In the genomic region with DNA sequence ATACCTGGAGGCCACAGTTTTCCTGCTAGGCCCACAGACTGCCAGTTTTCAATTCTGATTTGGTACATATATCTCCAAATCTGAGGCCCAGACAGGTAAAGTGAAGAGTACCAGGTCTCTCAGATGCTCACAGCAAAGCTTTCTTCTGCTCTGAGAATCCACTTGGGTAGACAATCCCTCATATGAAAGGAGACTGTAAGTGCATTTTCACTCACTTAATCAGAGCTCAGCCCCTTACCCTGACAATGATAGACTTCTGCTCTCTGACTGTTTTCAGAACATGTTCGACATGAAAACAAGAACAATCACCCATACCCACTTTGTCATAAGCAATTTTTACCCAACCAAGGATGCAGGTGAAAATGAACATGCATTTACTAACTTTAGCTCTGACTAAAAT, we compare ENCODE assay signal across 17 cellular contexts. TPM values are rescaled to one million over a fixed set of nuclear protein-coding genes. Genes with fewer than 3 reads are reported as not detected.
A peak's percentile ranks its signal among the peaks of the same experiment; 100 is the strongest.
DNase-seq lines count a peak whose midpoint lies in the region; ATAC-seq and TF ChIP-seq lines count a peak whose summit lies in the region.
"Had no signal": no experiment of that assay in that cellular context is flagged by ENCODE, and none has a peak within 500 bp of the region (broad histone marks: within the 10 kb centered on the region; RNA-seq: fewer than 3 reads in every experiment).

No MANE protein-coding gene starts in this region.

- no peaks in the 10 kb centered on the region for H3K27me3 ChIP-seq in BLaER1 treated with 17β-estradiol and CSF1 and Interleukin-3, amounts not matched to agents 10 nM and 100 nM
- no peaks in the 10 kb centered on the region for H3K27me3 ChIP-seq in CD4-positive, alpha-beta memory T cell (ENCODE audit: insufficient read depth, low read length)
- no peaks in the 10 kb centered on the region for H3K27me3 ChIP-seq in mucosa of rectum (ENCODE audit: control insufficient read depth in 2 of 2, insufficient read depth in 2 of 2, low read length in 2 of 2)
- no peaks in the 10 kb centered on the region for H3K27me3 ChIP-seq in brain microvascular endothelial cell (replicated peaks)
- H3K27me3 ChIP-seq in ascending aorta = no peaks in the 10 kb centered on the region

- H3K4me3 Mint-ChIP-seq in CD4-positive, alpha-beta memory T cell = peak overlapping the region; percentile 8 to 95 (median 91)
- peak overlapping the region; percentile 52 for H3K4me3 Mint-ChIP-seq in activated CD8-positive, alpha-beta T cell treated with anti-CD3 and anti-CD28 coated beads for 36 hours
- H3K4me3 Mint-ChIP-seq: CD14-positive monocyte, neural progenitor cell had no signal

- no peaks in the 10 kb centered on the region for H3K27me3 Mint-ChIP-seq in CD4-positive, alpha-beta memory T cell
- no peaks in the 10 kb centered on the region for H3K27me3 Mint-ChIP-seq in activated CD8-positive, alpha-beta T cell treated with anti-CD3 and anti-CD28 coated beads for 36 hours

- H3K36me3 ChIP-seq in BLaER1 treated with 17β-estradiol and CSF1 and Interleukin-3, amounts not matched to agents 10 nM and 100 nM = no peaks in the 10 kb centered on the region
- H3K36me3 ChIP-seq in CD4-positive, alpha-beta memory T cell (ENCODE audit: insufficient read depth, low read length) = no peaks in the 10 kb centered on the region
- H3K36me3 ChIP-seq in mucosa of rectum (ENCODE audit: control insufficient read depth in 2 of 2, insufficient read depth in 2 of 2, low read length in 2 of 2) (no peaks in the 10 kb centered on the region), brain microvascular endothelial cell (replicated peaks) (no peaks in the 10 kb centered on the region), ascending aorta (no peaks in the 10 kb centered on the region)
- H3K36me3 ChIP-seq: neural progenitor cell, SJSA1 had no signal

- intact Hi-C loops in CD4-positive, alpha-beta memory T cell (cut with micrococcal nuclease) = loop anchor here (10.0 kb wide), 1 partner anchor 706 kb away; a partner anchor contains a TSS
- intact Hi-C loops in activated CD8-positive, alpha-beta T cell treated with anti-CD3 and anti-CD28 coated beads for 36 hours (cut with micrococcal nuclease) = no loop called here
- intact Hi-C loops in ascending aorta (cut with DNase I) = no loop called here

- no peaks in the 10 kb centered on the region for H4K20me1 ChIP-seq in BLaER1 treated with 17β-estradiol and CSF1 and Interleukin-3, amounts not matched to agents 10 nM and 100 nM

- no peaks in the 10 kb centered on the region for H3K9me3 Mint-ChIP-seq in CD4-positive, alpha-beta memory T cell
- H3K9me3 Mint-ChIP-seq in activated CD8-positive, alpha-beta T cell treated with anti-CD3 and anti-CD28 coated beads for 36 hours = no peaks in the 10 kb centered on the region
- H3K9me3 Mint-ChIP-seq: CD14-positive monocyte, neural progenitor cell had no signal

- H3K9ac ChIP-seq in BLaER1 treated with 17β-estradiol and CSF1 and Interleukin-3, amounts not matched to agents 10 nM and 100 nM = peak overlapping the region in 2 of 11 experiments; percentile 11 to 72; a peak in 2 of 22 replicates
- peak overlapping the region in 1 of 2 donors; percentile 46 for H3K9ac ChIP-seq in mucosa of rectum (ENCODE audit: low read depth in 1 of 2, low read length in 2 of 2)
- H3K9ac ChIP-seq: neural progenitor cell had no signal

- peaks cover 14 to 19% of the 10 kb centered on the region in 2 donors for H3K36me3 Mint-ChIP-seq in CD4-positive, alpha-beta memory T cell
- peaks cover 13% of the 10 kb centered on the region for H3K36me3 Mint-ChIP-seq in activated CD8-positive, alpha-beta T cell treated with anti-CD3 and anti-CD28 coated beads for 36 hours (ENCODE audit: low read depth)
- H3K36me3 Mint-ChIP-seq: neural progenitor cell had no signal

- POLR2A ChIA-PET in CD4-positive, alpha-beta memory T cell (lab: Charles Lee; ENCODE audit: partially characterized antibody) = interaction anchor here (1.2 to 15.1 kb wide), 10 partner anchors 8 to 1016 kb away, joined by 4 to 453 read pairs (median 18); a partner anchor contains a TSS
- POLR2A ChIA-PET in activated CD8-positive, alpha-beta T cell treated with anti-CD3 and anti-CD28 coated beads for 36 hours (lab: Charles Lee) = interaction anchor here (0.6 to 4.4 kb wide), 7 partner anchors 8 to 45 kb away, joined by 3 to 22 read pairs (median 3); a partner anchor contains a TSS

- H3K4me2 ChIP-seq in BLaER1 treated with 17β-estradiol and CSF1 and Interleukin-3, amounts not matched to agents 10 nM and 100 nM = peak overlapping the region; percentile 81 to 98 (median 91)
- H3K4me2 ChIP-seq: neural progenitor cell had no signal

- in situ Hi-C loops in brain microvascular endothelial cell (cut with HindIII; ENCODE audit: low pct_ligation_motif_present, low sequenced_read_pairs) (no loop called here), ACHN (cut with HindIII; ENCODE audit: low pct_ligation_motif_present, low pct_unique_long_range_greater_than_20kb, low sequenced_read_pairs) (no loop called here)

- H3K27ac Mint-ChIP-seq in CD4-positive, alpha-beta memory T cell = peak overlapping the region; percentile 87 to 99 (median 98)
- peak overlapping the region; percentile 100 for H3K27ac Mint-ChIP-seq in activated CD8-positive, alpha-beta T cell treated with anti-CD3 and anti-CD28 coated beads for 36 hours
- H3K27ac Mint-ChIP-seq: neural progenitor cell had no signal

- H3K4me1 ChIP-seq in BLaER1 treated with 17β-estradiol and CSF1 and Interleukin-3, amounts not matched to agents 10 nM and 100 nM = peaks cover 79 to 100% (median 98%) of the 10 kb centered on the region in 10 experiments
- H3K4me1 ChIP-seq in CD4-positive, alpha-beta memory T cell (ENCODE audit: insufficient read depth, low read length) = peaks cover 92% of the 10 kb centered on the region
- peaks cover 37 to 61% of the 10 kb centered on the region in 2 donors for H3K4me1 ChIP-seq in mucosa of rectum (ENCODE audit: control insufficient read depth in 2 of 2, insufficient read depth in 2 of 2, low read length in 2 of 2)
- no peaks in the 10 kb centered on the region for H3K4me1 ChIP-seq in ascending aorta
- H3K4me1 ChIP-seq: neural progenitor cell, SJSA1 had no signal

- no peaks in the 10 kb centered on the region for H3K9me3 ChIP-seq in BLaER1 treated with 17β-estradiol and CSF1 and Interleukin-3, amounts not matched to agents 10 nM and 100 nM (replicated peaks in 1 of 11)
- H3K9me3 ChIP-seq in CD4-positive, alpha-beta memory T cell (ENCODE audit: control insufficient read depth in 1 of 2, low read length in 2 of 2) = no peaks in the 10 kb centered on the region
- no peaks in the 10 kb centered on the region for H3K9me3 ChIP-seq in mucosa of rectum (ENCODE audit: control insufficient read depth in 2 of 2, low read length in 2 of 2)
- no peaks in the 10 kb centered on the region for H3K9me3 ChIP-seq in ascending aorta
- H3K9me3 ChIP-seq: SJSA1 had no signal

- peak overlapping the region in 3 of 11 experiments; percentile 75 to 81 (median 76); a peak in 4 of 22 replicates for H3K27ac ChIP-seq in BLaER1 treated with 17β-estradiol and CSF1 and Interleukin-3, amounts not matched to agents 10 nM and 100 nM
- peak overlapping the region; percentile 83 for H3K27ac ChIP-seq in CD4-positive, alpha-beta memory T cell (ENCODE audit: low read depth, low read length)
- peak overlapping the region; percentile 82 to 87 for H3K27ac ChIP-seq in mucosa of rectum (ENCODE audit: low read depth in 2 of 2, low read length in 2 of 2)
- H3K27ac ChIP-seq in brain microvascular endothelial cell = no peak overlapping the region
- H3K27ac ChIP-seq in ascending aorta = no peak overlapping the region
- H3K27ac ChIP-seq: HL-60, neural progenitor cell, SJSA1 had no signal

- H3K4me1 Mint-ChIP-seq in CD4-positive, alpha-beta memory T cell = peaks cover 48 to 96% (median 71%) of the 10 kb centered on the region in 4 donors
- peaks cover 78% of the 10 kb centered on the region for H3K4me1 Mint-ChIP-seq in activated CD8-positive, alpha-beta T cell treated with anti-CD3 and anti-CD28 coated beads for 36 hours (ENCODE audit: low read depth)

- ATAC-seq in activated CD8-positive, alpha-beta T cell treated with anti-CD3 and anti-CD28 coated beads for 36 hours = no peak

- TF ChIP-seq CTCF in activated CD8-positive, alpha-beta T cell treated with anti-CD3 and anti-CD28 coated beads for 36 hours (IDR thresholded peaks at IDR 0.05) = no peak
- no peak for TF ChIP-seq CTCF in brain microvascular endothelial cell (IDR thresholded peaks at IDR 0.05; ENCODE audit: low read depth, low read length, missing control alignments)
- no peak for TF ChIP-seq CTCF in ascending aorta (IDR thresholded peaks at IDR 0.05)

- CTCF ChIA-PET in CD4-positive, alpha-beta memory T cell (lab: Charles Lee; ENCODE audit: partially characterized antibody) = interaction anchor here (1.7 to 14.5 kb wide), 7 partner anchors 11 to 135 kb away, joined by 7 to 285 read pairs (median 14); no protein-coding TSS in a partner anchor
- CTCF ChIA-PET in activated CD8-positive, alpha-beta T cell treated with anti-CD3 and anti-CD28 coated beads for 36 hours (lab: Charles Lee) = interaction anchor here (1.0 to 3.8 kb wide), 8 partner anchors 10 to 138 kb away, joined by 3 to 19 read pairs (median 4); no protein-coding TSS in a partner anchor

- no peak for DNase-seq in CD4-positive, alpha-beta memory T cell
- no peak for DNase-seq in activated CD8-positive, alpha-beta T cell treated with anti-CD3 and anti-CD28 coated beads for 36 hours
- DNase-seq in brain microvascular endothelial cell (no peak), ascending aorta (ENCODE audit: low spot score in 2 of 2) (no peak), ACHN (no peak)
- DNase-seq: activated CD8-positive, alpha-beta memory T cell treated with anti-CD3 and anti-CD28 coated beads for 24 hours; foreskin melanocyte; KBM-7; NCI-H1417 treated with DMSO at 0.1 percent for 48 hours; substantia nigra had no signal

- no peak overlapping the region for H3K4me3 ChIP-seq in BLaER1 treated with 17β-estradiol and CSF1 and Interleukin-3, amounts not matched to agents 10 nM and 100 nM
- H3K4me3 ChIP-seq in CD4-positive, alpha-beta memory T cell (ENCODE audit: low read length in 2 of 2) = peak overlapping the region in 1 of 2 donors; percentile 62
- H3K4me3 ChIP-seq in mucosa of rectum (ENCODE audit: low read length in 2 of 2) = no peak overlapping the region
- H3K4me3 ChIP-seq in brain microvascular endothelial cell (ENCODE audit: low read depth, low read length) = no peak overlapping the region
- H3K4me3 ChIP-seq in ascending aorta = no peak overlapping the region
- H3K4me3 ChIP-seq: neural progenitor cell, SJSA1 had no signal

RNA-seq across cellular contexts. Expression of a gene that starts 7.1 kb away (rescaled TPM):
- total RNA-seq in CD4-positive, alpha-beta memory T cell = 10 to 100 TPM; 32.5 TPM
- polyA plus RNA-seq in CD4-positive, alpha-beta memory T cell = 10 to 100 TPM in 1 of 2 donors, 1 to 10 TPM in 1; 6.9 to 18.9 TPM
- total RNA-seq in activated CD8-positive, alpha-beta T cell treated with anti-CD3 and anti-CD28 coated beads for 36 hours = 10 to 100 TPM; 10.6 to 11.8 TPM
- 2.1 TPM for total RNA-seq in ascending aorta
- total RNA-seq: Daoy, SJSA1 had no signal

Comparison
In these comparisons a context has a peak if more than half of its experiments do, and no peak if none do; other contexts are left out.
1. H3K27ac ChIP-seq: peak in CD4-positive, alpha-beta memory T cell (single experiment) and mucosa of rectum (2 of 2); none in brain microvascular endothelial cell (single experiment) and ascending aorta (0 of 2).